ENCODE assay signal across 6 cellular contexts in genomic region chr19:1250374-1251232, GRCh38. TPM values are rescaled to one million over a fixed set of nuclear protein-coding genes. Genes with fewer than 3 reads are reported as not detected.
DNase-seq lines count a peak whose midpoint lies in the region; ATAC-seq, FAIRE-seq and TF ChIP-seq lines count a peak whose summit lies in the region.

No MANE protein-coding gene starts in this region.

- no peaks in the 10 kb centered on the region for H3K9me3 ChIP-seq in kidney (ENCODE audit: control insufficient read depth in 1 of 2, low read length in 2 of 2)
- H3K9me3 ChIP-seq in upper lobe of left lung: peaks cover 0 to 4% (median 0%) of the 10 kb centered on the region in 4 donors

- peak overlapping the region; percentile 69 to 73 for H3K4me3 ChIP-seq in kidney (ENCODE audit: low read length in 2 of 2)
- H3K4me3 ChIP-seq in upper lobe of left lung: peak overlapping the region; percentile 75 to 97 (median 92)

- peaks cover 16 to 38% of the 10 kb centered on the region in 2 donors for H3K4me1 ChIP-seq in kidney (ENCODE audit: control insufficient read depth in 1 of 2, insufficient read depth in 1 of 2, low read depth in 1 of 2, low read length in 2 of 2)
- H3K4me1 ChIP-seq in upper lobe of left lung: peaks cover 45 to 64% (median 57%) of the 10 kb centered on the region in 4 donors

- no peaks in the 10 kb centered on the region for H3K9me3 Mint-ChIP-seq in activated naive CD8-positive, alpha-beta T cell treated with anti-CD3 and anti-CD28 coated beads for 36 hours

- intact Hi-C loops in kidney (cut with DNase I): no loop called here

- TF ChIP-seq CTCF in kidney (IDR thresholded peaks at IDR 0.05; ENCODE audit: borderline replicate concordance, extremely low read depth, insufficient read depth): no peak
- TF ChIP-seq CTCF in upper lobe of left lung (IDR thresholded peaks at IDR 0.05): no peak

- H3K36me3 Mint-ChIP-seq in activated naive CD8-positive, alpha-beta T cell treated with anti-CD3 and anti-CD28 coated beads for 36 hours: peaks cover 17% of the 10 kb centered on the region

- peak in 1 of 4 donors; percentile 11 for TF ChIP-seq POLR2A in upper lobe of left lung (IDR thresholded peaks at IDR 0.05)

- peaks cover 9 to 21% of the 10 kb centered on the region in 2 donors for H3K36me3 ChIP-seq in kidney (ENCODE audit: control insufficient read depth in 1 of 2, insufficient read depth in 2 of 2, low read length in 2 of 2)
- H3K36me3 ChIP-seq in upper lobe of left lung: peaks cover 18 to 43% (median 32%) of the 10 kb centered on the region in 4 donors

- H3K9ac ChIP-seq in kidney (ENCODE audit: low read length in 2 of 2): peak overlapping the region; percentile 32 to 88

- H3K27ac ChIP-seq in kidney (ENCODE audit: low read depth in 2 of 2, low read length in 2 of 2): peak overlapping the region; percentile 97
- H3K27ac ChIP-seq in upper lobe of left lung: peak overlapping the region; percentile 97 to 100 (median 100)

- DNase-seq in C1 segment of cervical spinal cord (lab: John Stamatoyannopoulos, UW) (peak in 12 of 14 donors; percentile 23 to 75 (median 54)), NAMALWA (ENCODE audit: low spot score) (peak; percentile 63), kidney (peak; percentile 93), upper lobe of left lung (peak in 1 of 2 donors; percentile 89), cerebellar nuclear complex (lab: John Stamatoyannopoulos, UW) (no peak)
- DNase-seq in activated naive CD8-positive, alpha-beta T cell treated with anti-CD3 and anti-CD28 coated beads for 36 hours: peak; percentile 57

- 0% methylated on average over 16 to 38 of the region's 97 CpGs for WGBS in upper lobe of left lung, 2 donors

- peak overlapping the region; percentile 93 for H3K27ac Mint-ChIP-seq in activated naive CD8-positive, alpha-beta T cell treated with anti-CD3 and anti-CD28 coated beads for 36 hours

- H3K27me3 Mint-ChIP-seq in activated naive CD8-positive, alpha-beta T cell treated with anti-CD3 and anti-CD28 coated beads for 36 hours: no peaks in the 10 kb centered on the region

- FAIRE-seq in kidney (lab: Jason Lieb, UNC): no peak

- peak overlapping the region; percentile 92 for H3K4me3 Mint-ChIP-seq in activated naive CD8-positive, alpha-beta T cell treated with anti-CD3 and anti-CD28 coated beads for 36 hours

- ATAC-seq in upper lobe of left lung (ENCODE audit: low FRiP score in 2 of 2): no peak

- H3K4me1 Mint-ChIP-seq in activated naive CD8-positive, alpha-beta T cell treated with anti-CD3 and anti-CD28 coated beads for 36 hours: peaks cover 9% of the 10 kb centered on the region

- H3K27me3 ChIP-seq in upper lobe of left lung: no peaks in the 10 kb centered on the region

- no peak for TF ChIP-seq EP300 in upper lobe of left lung (IDR thresholded peaks at IDR 0.05)

RNA-seq across cellular contexts. Expression of gene MIDN, which starts 2.2 kb away (rescaled TPM):
- 10 to 100 TPM; 29.3 to 29.6 TPM for total RNA-seq in activated naive CD8-positive, alpha-beta T cell treated with anti-CD3 and anti-CD28 coated beads for 36 hours
- total RNA-seq in kidney: 205 TPM
- polyA plus RNA-seq in kidney (ENCODE audit: insufficient read depth, low read depth, low replicate concordance): 21.3 TPM
- total RNA-seq in upper lobe of left lung: 100 to 1,000 TPM in 2 of 6 donors, 10 to 100 TPM in 4; 33.5 to 176 (median 75.9) TPM

RNA-seq across cellular contexts. Expression of gene ATP5F1D, which starts 9.1 kb away (rescaled TPM):
- 100 to 1,000 TPM; 175 to 177 TPM for total RNA-seq in activated naive CD8-positive, alpha-beta T cell treated with anti-CD3 and anti-CD28 coated beads for 36 hours
- total RNA-seq in kidney (183 TPM), upper lobe of left lung (100 to 1,000 TPM in 3 of 6 donors, 10 to 100 TPM in 3; 56.0 to 187 (median 113) TPM)
- 641 TPM for polyA plus RNA-seq in kidney (ENCODE audit: insufficient read depth, low read depth, low replicate concordance)

RNA-seq across cellular contexts. Expression of gene CBARP, which starts 12.8 kb away (rescaled TPM):
- under 1 TPM; 0.33 to 0.46 TPM for total RNA-seq in activated naive CD8-positive, alpha-beta T cell treated with anti-CD3 and anti-CD28 coated beads for 36 hours
- total RNA-seq in kidney: 1.1 TPM
- 1.0 TPM for polyA plus RNA-seq in kidney (ENCODE audit: insufficient read depth, low read depth, low replicate concordance)
- 1 to 10 TPM in 3 of 6 donors, under 1 TPM in 1, not detected in 2; 0.30 to 1.8 (median 1.0) TPM for total RNA-seq in upper lobe of left lung

RNA-seq across cellular contexts. Expression of gene CIRBP, which starts 18.5 kb away (rescaled TPM):
- 100 to 1,000 TPM; 208 to 216 TPM for total RNA-seq in activated naive CD8-positive, alpha-beta T cell treated with anti-CD3 and anti-CD28 coated beads for 36 hours
- total RNA-seq in kidney (533 TPM), upper lobe of left lung (1,000 to 10,000 TPM in 1 of 6 donors, 100 to 1,000 TPM in 5; 326 to 1,348 (median 441) TPM)
- 408 TPM for polyA plus RNA-seq in kidney (ENCODE audit: insufficient read depth, low read depth, low replicate concordance)

RNA-seq across cellular contexts. Expression of gene FAM174C, which starts 24.7 kb away (rescaled TPM):
- total RNA-seq in activated naive CD8-positive, alpha-beta T cell treated with anti-CD3 and anti-CD28 coated beads for 36 hours: 100 to 1,000 TPM in 1 of 2 experiments, 10 to 100 TPM in 1; 99.8 to 101 TPM
- 35.3 TPM for total RNA-seq in kidney
- 94.7 TPM for polyA plus RNA-seq in kidney (ENCODE audit: insufficient read depth, low read depth, low replicate concordance)
- 10 to 100 TPM; 43.0 to 85.3 (median 59.6) TPM for total RNA-seq in upper lobe of left lung

Comparison
In these comparisons a context has a peak if more than half of its experiments do, and no peak if none do; other contexts are left out.
1. DNase-seq: peak in C1 segment of cervical spinal cord (12 of 14), NAMALWA (single experiment), activated naive CD8-positive, alpha-beta T cell treated with anti-CD3 and anti-CD28 coated beads for 36 hours (single experiment) and kidney (single experiment); none in cerebellar nuclear complex (0 of 2).